ENCODE assay signal across 18 cellular contexts in genomic region chr1:203422656-203423055, GRCh38. TPM values are rescaled to one million over a fixed set of nuclear protein-coding genes. Genes with fewer than 3 reads are reported as not detected.
A peak's percentile ranks its signal among the peaks of the same experiment; 100 is the strongest.
DNase-seq lines count a peak whose midpoint lies in the region; ATAC-seq and TF ChIP-seq lines count a peak whose summit lies in the region.
"Had no signal": no experiment of that assay in that cellular context is flagged by ENCODE, and none has a peak within 500 bp of the region (broad histone marks: within the 10 kb centered on the region; RNA-seq: fewer than 3 reads in every experiment).

No MANE protein-coding gene starts in this region.

- H3K27me3 ChIP-seq in BJ (ENCODE audit: control insufficient read depth, insufficient read depth, low read length): peaks cover 10% of the 10 kb centered on the region
- H3K27me3 ChIP-seq in Karpas-422 (ENCODE audit: low read length): no peaks in the 10 kb centered on the region
- no peaks in the 10 kb centered on the region for H3K27me3 ChIP-seq in right atrium auricular region

- DNase-seq in BJ (ENCODE audit: low read depth) (peak; percentile 85), HFFc6 (peak; percentile 57), amniotic epithelial cell (ENCODE audit: low read depth) (peak; percentile 14), osteocyte (ENCODE audit: extremely low spot score, unreplicated experiment) (peak; percentile 15), Karpas-422 (no peak), HPDE6-E6E7 (ENCODE audit: extremely low spot score) (no peak), right atrium auricular region (ENCODE audit: low spot score) (no peak)
- DNase-seq: NCI-H1092 treated with DMSO at 0.1 percent for 48 hours, NCI-H1694 treated with DMSO at 0.1 percent for 48 hours, NCI-H446, NCI-H748 treated with DMSO at 0.1 percent for 48 hours, SK-N-SH had no signal

- no peak for ATAC-seq in HG03442 (IDR thresholded peaks at IDR 0.05; ENCODE audit: unreplicated experiment)
- ATAC-seq: GM12878, HCT116 had no signal

- no peaks in the 10 kb centered on the region for H4K20me1 ChIP-seq in Karpas-422 (ENCODE audit: insufficient read depth, low read depth, low read length)

- no peaks in the 10 kb centered on the region for H3K36me3 Mint-ChIP-seq in HFFc6 (ENCODE audit: low read depth)
- H3K36me3 Mint-ChIP-seq in osteocyte (ENCODE audit: unreplicated experiment): no peaks in the 10 kb centered on the region
- H3K36me3 Mint-ChIP-seq: IgD-negative memory B cell had no signal

- H3K9ac ChIP-seq in Karpas-422 (ENCODE audit: low read length): no peak overlapping the region
- H3K9ac ChIP-seq: SK-N-SH had no signal

- H3K4me1 ChIP-seq in Karpas-422 (ENCODE audit: low read length) (no peaks in the 10 kb centered on the region), right atrium auricular region (no peaks in the 10 kb centered on the region)

- H3K27ac Mint-ChIP-seq in HFFc6 (no peak overlapping the region; the same call in 1 of the 2 replicates), osteocyte (ENCODE audit: unreplicated experiment) (no peak overlapping the region)
- H3K27ac Mint-ChIP-seq: IgD-negative memory B cell had no signal

- H3K9me3 ChIP-seq in Karpas-422 (ENCODE audit: low read length) (no peaks in the 10 kb centered on the region), right atrium auricular region (no peaks in the 10 kb centered on the region)
- H3K9me3 ChIP-seq: SK-N-SH had no signal

- H3K27me3 Mint-ChIP-seq in HFFc6 (ENCODE audit: insufficient read depth): peaks cover 53% of the 10 kb centered on the region
- peaks cover 53% of the 10 kb centered on the region for H3K27me3 Mint-ChIP-seq in osteocyte (ENCODE audit: unreplicated experiment)

- no peak overlapping the region for H3K4me3 Mint-ChIP-seq in HFFc6
- H3K4me3 Mint-ChIP-seq in osteocyte (ENCODE audit: unreplicated experiment): no peak overlapping the region
- H3K4me3 Mint-ChIP-seq: IgD-negative memory B cell had no signal

- H3K27ac ChIP-seq in Karpas-422 (ENCODE audit: low read length) (no peak overlapping the region), right atrium auricular region (no peak overlapping the region)
- H3K27ac ChIP-seq: C4-2B had no signal

- H3K36me3 ChIP-seq in BJ (ENCODE audit: control insufficient read depth, insufficient read depth, low read length): no peaks in the 10 kb centered on the region
- H3K36me3 ChIP-seq in Karpas-422 (ENCODE audit: insufficient read depth, low read length): no peaks in the 10 kb centered on the region
- no peaks in the 10 kb centered on the region for H3K36me3 ChIP-seq in right atrium auricular region

- H3K4me3 ChIP-seq in BJ (ENCODE audit: low read depth, low read length) (no peak overlapping the region), Karpas-422 (ENCODE audit: low read length) (no peak overlapping the region), right atrium auricular region (no peak overlapping the region)
- H3K4me3 ChIP-seq: GM12878 had no signal

- H2AFZ ChIP-seq in Karpas-422 (ENCODE audit: low read length): no peak overlapping the region

- POLR2A ChIA-PET in BJ (lab: Charles Lee): interaction anchor here (0.7 to 1.0 kb wide), 2 partner anchors 18 to 20 kb away, joined by 3 read pairs; no protein-coding TSS in a partner anchor

- H3K79me2 ChIP-seq in Karpas-422 (ENCODE audit: low read length): no peaks in the 10 kb centered on the region

- H3K4me1 Mint-ChIP-seq in HFFc6 (ENCODE audit: low read depth): peaks cover 26% of the 10 kb centered on the region; the same call in 1 of the 2 replicates
- peaks cover 2% of the 10 kb centered on the region for H3K4me1 Mint-ChIP-seq in osteocyte (ENCODE audit: unreplicated experiment)

- no peak overlapping the region for H3K4me2 ChIP-seq in Karpas-422 (ENCODE audit: low read depth, low read length, poor library complexity, severe bottlenecking)
- H3K4me2 ChIP-seq: SK-N-SH had no signal

- H3K9me3 Mint-ChIP-seq in HFFc6 (no peaks in the 10 kb centered on the region), osteocyte (ENCODE audit: unreplicated experiment) (no peaks in the 10 kb centered on the region)

- no peak for TF ChIP-seq CTCF in BJ (IDR thresholded peaks at IDR 0.05; ENCODE audit: insufficient read depth, low read depth, low read length)
- no peak for TF ChIP-seq CTCF in HFFc6 (IDR thresholded peaks at IDR 0.05)
- TF ChIP-seq CTCF in osteocyte (IDR thresholded peaks at IDR 0.05): no peak
- no peak for TF ChIP-seq CTCF in right atrium auricular region (IDR thresholded peaks at IDR 0.05)

- CTCF ChIA-PET in BJ (lab: Yijun Ruan, JAX): interaction anchor here (0.8 to 1.8 kb wide), 5 partner anchors 11 to 81 kb away, joined by 3 to 6 read pairs (median 3); no protein-coding TSS in a partner anchor

- no peaks in the 10 kb centered on the region for H3K9me2 ChIP-seq in Karpas-422 (replicated peaks; ENCODE audit: insufficient read depth, low read length)
- H3K9me2 ChIP-seq: SK-N-SH had no signal

RNA-seq across cellular contexts. Expression of gene PRELP, which starts 53.0 kb away (rescaled TPM):
- 2.8 and 3.9 TPM in 2 replicates for polyA plus RNA-seq in BJ (2011; rRNA removed)
- polyA minus RNA-seq in BJ (2011; rRNA and poly(A)+ RNA removed): 1.7 and 1.8 TPM in 2 replicates
- total RNA-seq in HFFc6 (2021; fragmentation: NEBNext Ultra II Directional; extraction: Animal tissue kit (Norgen Biotek cat#: 25700)): under 1 TPM; 0.59 to 0.81 (median 0.70) TPM
- total RNA-seq in osteocyte (0.94 and 1.0 TPM in 2 replicates), right atrium auricular region (100 to 1,000 TPM in 1 of 2 donors, 10 to 100 TPM in 1; 54.5 to 243 TPM)
- total RNA-seq in Karpas-422 (2014; rRNA removed; shearing (Covaris generic); ENCODE audit: low replicate concordance): not detected in 2 replicates
- total RNA-seq: T-helper 1 cell treated with Interleukin-12 subunit alpha and Interleukin-12 subunit beta and Interleukin-4 antibody, amounts not matched to agents 30 ng/mL and 1 ng/mL, for 36 hours had no signal
- polyA plus RNA-seq: IgD-negative memory B cell had no signal

Comparison
In these comparisons a context has a peak if more than half of its experiments do, and no peak if none do; other contexts are left out.
1. DNase-seq: peak in BJ (single experiment), HFFc6 (single experiment), amniotic epithelial cell (single experiment) and osteocyte (single experiment); none in Karpas-422 (single experiment), HPDE6-E6E7 (single experiment) and right atrium auricular region (single experiment).
2. RNA of gene PRELP, which starts 53.0 kb away (total RNA-seq): 54.5 to 243 TPM in right atrium auricular region; 0.94 to 1.0 TPM in osteocyte, 0.59 to 0.81 TPM in HFFc6 and not detected in Karpas-422; every median in the first group is over 10 times any median in the second.